ENCODE assay signal across 25 cellular contexts in the genomic region with DNA sequence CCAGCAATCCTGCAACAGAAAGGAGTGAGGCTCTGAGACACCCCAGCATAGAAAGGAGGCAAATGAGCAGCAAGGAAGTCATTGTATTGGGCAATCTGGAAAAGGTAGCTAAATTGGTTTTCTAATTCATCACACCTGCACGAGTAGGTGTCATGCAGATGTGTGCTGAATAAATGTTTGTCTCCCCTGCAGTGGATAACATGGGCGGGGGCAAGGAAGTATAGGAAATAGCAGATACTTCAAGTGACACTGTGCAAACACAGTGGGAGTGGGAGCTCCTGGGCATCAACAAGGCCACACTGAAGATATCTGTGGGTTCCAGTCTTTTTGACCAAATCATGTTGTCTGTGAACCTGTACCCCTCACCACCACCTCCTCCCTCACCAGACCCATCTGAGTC. TPM values are rescaled to one million over a fixed set of nuclear protein-coding genes. Genes with fewer than 3 reads are reported as not detected.
"Had no signal": no experiment of that assay in that cellular context is flagged by ENCODE, and none has a peak within 500 bp of the region (broad histone marks: within the 10 kb centered on the region; RNA-seq: fewer than 3 reads in every experiment).

No MANE protein-coding gene starts in this region.

- ATAC-seq: activated CD8-positive, alpha-beta memory T cell treated with anti-CD3 and anti-CD28 coated beads, Interleukin-2, amount 10 ng/mL, durations not matched to agents 7 days and 5 days; activated naive CD4-positive, alpha-beta T cell treated with anti-CD3 and anti-CD28 coated beads, Interleukin-2, amount 50 U/mL, for 72 hours; activated naive CD8-positive, alpha-beta T cell treated with anti-CD3 and anti-CD28 coated beads, Interleukin-2, amount 50 U/mL, for 24 hours; body of pancreas had no signal

- H3K4me3 ChIP-seq: ascending aorta, body of pancreas had no signal

- H3K27me3 ChIP-seq: ascending aorta, body of pancreas had no signal

- H3K27ac ChIP-seq: ascending aorta, body of pancreas had no signal

- DNase-seq: activated B cell treated with CpG ODN at 0.5 μM for 24 hours; activated CD4-positive, alpha-beta T cell treated with anti-CD3 and anti-CD28 coated beads for 1 hour; activated CD4-positive, alpha-beta T cell treated with anti-CD3 and anti-CD28 coated beads, Interleukin-2, amount 10 ng/mL, durations not matched to agents 24 days and 14 days; activated CD4-positive, alpha-beta T cell treated with anti-CD3 and anti-CD28 coated beads, Interleukin-2, amount 50 U/mL, for 48 hours; activated CD8-positive, alpha-beta memory T cell treated with anti-CD3 and anti-CD28 coated beads, Interleukin-2, amount 10 ng/mL, durations not matched to agents 7 days and 5 days; activated effector memory CD4-positive, alpha-beta T cell treated with anti-CD3 and anti-CD28 coated beads, Interleukin-2, amount 50 U/mL, for 16 hours; activated naive CD4-positive, alpha-beta T cell treated with Interleukin-2 at 50 U/mL for 16 hours; activated naive CD8-positive, alpha-beta T cell treated with anti-CD3 and anti-CD28 coated beads, Interleukin-2, amount 50 U/mL, for 24 hours; activated T-cell treated with anti-CD3 and anti-CD28 coated beads, Interleukin-2, amount 50 U/mL, for 24 hours; amniotic stem cell; body of pancreas; Kasumi-1; KBM-7; NCI-H1048; NCI-H187; NCI-H2171 treated with DMSO at 0.1 percent for 48 hours; NCI-H226; NCI-H82; SHP77 treated with DMSO at 0.1 percent for 48 hours; T1000 had no signal

- H3K4me1 ChIP-seq: ascending aorta, body of pancreas had no signal

- H3K9me3 ChIP-seq: body of pancreas had no signal

- H3K36me3 ChIP-seq: ascending aorta had no signal

RNA-seq across cellular contexts. Expression of a gene that starts 14.4 kb away (rescaled TPM):
- total RNA-seq: activated B cell treated with CpG ODN at 0.5 μM for 24 hours; activated CD4-positive, alpha-beta T cell treated with anti-CD3 and anti-CD28 coated beads, Interleukin-2, amount 10 ng/mL, durations not matched to agents 24 days and 14 days; activated CD8-positive, alpha-beta memory T cell treated with anti-CD3 and anti-CD28 coated beads, Interleukin-2, amount 10 ng/mL, durations not matched to agents 7 days and 5 days; activated naive CD4-positive, alpha-beta T cell treated with anti-CD3 and anti-CD28 coated beads, Interleukin-2, amount 50 U/mL, for 72 hours; ascending aorta; body of pancreas; M059J; NCI-H460; SK-MEL-5 had no signal

RNA-seq across cellular contexts. Expression of a gene that starts 29.6 kb away (rescaled TPM):
- total RNA-seq: activated B cell treated with CpG ODN at 0.5 μM for 24 hours; activated CD4-positive, alpha-beta T cell treated with anti-CD3 and anti-CD28 coated beads, Interleukin-2, amount 10 ng/mL, durations not matched to agents 24 days and 14 days; activated CD8-positive, alpha-beta memory T cell treated with anti-CD3 and anti-CD28 coated beads, Interleukin-2, amount 10 ng/mL, durations not matched to agents 7 days and 5 days; activated naive CD4-positive, alpha-beta T cell treated with anti-CD3 and anti-CD28 coated beads, Interleukin-2, amount 50 U/mL, for 72 hours; ascending aorta; body of pancreas; NCI-H460; SK-MEL-5 had no signal

RNA-seq across cellular contexts. Expression of a gene that starts 50.9 kb away (rescaled TPM):
- total RNA-seq: activated B cell treated with CpG ODN at 0.5 μM for 24 hours; activated CD4-positive, alpha-beta T cell treated with anti-CD3 and anti-CD28 coated beads, Interleukin-2, amount 10 ng/mL, durations not matched to agents 24 days and 14 days; activated CD8-positive, alpha-beta memory T cell treated with anti-CD3 and anti-CD28 coated beads, Interleukin-2, amount 10 ng/mL, durations not matched to agents 7 days and 5 days; activated naive CD4-positive, alpha-beta T cell treated with anti-CD3 and anti-CD28 coated beads, Interleukin-2, amount 50 U/mL, for 72 hours; ascending aorta; body of pancreas; M059J; NCI-H460; SK-MEL-5 had no signal
